15 cellular contexts compared by ENCODE assay signal in the genomic region with DNA sequence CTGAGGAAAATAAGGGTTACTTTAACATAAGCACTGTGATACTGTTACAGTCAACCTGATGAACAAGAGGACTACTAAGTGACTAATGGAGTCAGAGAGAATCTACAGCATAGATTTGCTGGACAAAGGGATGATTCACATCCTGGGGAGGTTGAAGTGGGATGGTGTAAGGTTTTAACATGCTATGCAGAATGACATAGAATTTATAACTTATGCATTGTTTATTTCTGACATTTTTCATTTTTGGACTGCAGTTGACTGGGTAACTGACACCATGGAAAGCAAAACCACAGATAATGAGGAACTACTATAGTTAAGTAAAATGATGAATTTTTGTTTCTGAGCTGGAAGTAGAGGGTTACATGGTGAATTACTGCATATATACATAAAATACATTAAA.
A peak's percentile ranks its signal among the peaks of the same experiment; 100 is the strongest.
DNase-seq lines count a peak whose midpoint lies in the region; ATAC-seq, FAIRE-seq and TF ChIP-seq lines count a peak whose summit lies in the region.
"Had no signal": no experiment of that assay in that cellular context is flagged by ENCODE, and none has a peak within 500 bp of the region (broad histone marks: within the 10 kb centered on the region; RNA-seq: fewer than 3 reads in every experiment).

No MANE protein-coding gene starts in this region.

- H3K27ac ChIP-seq in breast epithelium (no peak overlapping the region), RWPE2 (ENCODE audit: poor library complexity, severe bottlenecking) (peak overlapping the region; percentile 35), fibroblast of lung (ENCODE audit: insufficient read depth, low read length) (no peak overlapping the region)
- H3K27ac ChIP-seq: A549, Peyer's patch, spleen had no signal

- DNase-seq in MCF 10A (ENCODE audit: unreplicated experiment) (peak; percentile 83), breast epithelium (ENCODE audit: low spot score in 2 of 2) (no peak), RWPE2 (ENCODE audit: low spot score) (no peak), fibroblast of lung (ENCODE audit: low read depth in 2 of 2) (peak; percentile 75 to 95), NCI-H2196 treated with DMSO at 0.1 percent for 48 hours (lab: John Stamatoyannopoulos, UW; ENCODE audit: unreplicated experiment) (no peak), GM12891 (ENCODE audit: insufficient read length, low spot score) (no peak), posterior vena cava (ENCODE audit: low spot score) (no peak)
- DNase-seq in activated CD4-positive, CD25-positive, alpha-beta regulatory T cell treated with anti-CD3 and anti-CD28 coated beads, Interleukin-2, amount 50 U/mL, for 72 hours, result no peak
- DNase-seq: activated CD4-positive, alpha-beta memory T cell treated with anti-CD3 and anti-CD28 coated beads for 36 hours; activated effector memory CD4-positive, alpha-beta T cell treated with Interleukin-2 at 50 U/mL for 16 hours; occipital lobe; Peyer's patch; spleen; T1000 had no signal

- H2AFZ ChIP-seq in fibroblast of lung (ENCODE audit: low read length), result no peak overlapping the region

- no TSS peak for BruUV-seq in MCF 10A (replicated peaks; lab: Mats Ljungman, UMichigan)

- H3K9me3 Mint-ChIP-seq in MCF 10A (ENCODE audit: unreplicated experiment), result no peaks in the 10 kb centered on the region

- no peaks in the 10 kb centered on the region for H4K20me1 ChIP-seq in fibroblast of lung (ENCODE audit: control insufficient read depth, extremely low read depth, insufficient read depth, low read length)

- H3K9ac ChIP-seq in fibroblast of lung (ENCODE audit: insufficient read depth, low read length), result no peak overlapping the region

- peaks cover 25% of the 10 kb centered on the region for H3K4me1 Mint-ChIP-seq in MCF 10A (ENCODE audit: insufficient read depth, unreplicated experiment)

- no peak for FAIRE-seq in GM12891 (lab: Jason Lieb, UNC)
- FAIRE-seq: A549 had no signal

- H3K27me3 ChIP-seq in breast epithelium (no peaks in the 10 kb centered on the region), RWPE2 (ENCODE audit: insufficient read depth, poor library complexity, severe bottlenecking) (no peaks in the 10 kb centered on the region), fibroblast of lung (ENCODE audit: control insufficient read depth, insufficient read depth, low read length) (no peaks in the 10 kb centered on the region)
- H3K27me3 ChIP-seq: Peyer's patch, spleen had no signal

- H3K4me3 Mint-ChIP-seq in MCF 10A (ENCODE audit: unreplicated experiment), result no peak overlapping the region
- H3K4me3 Mint-ChIP-seq: activated CD4-positive, alpha-beta memory T cell treated with anti-CD3 and anti-CD28 coated beads for 36 hours had no signal

- POLR2A ChIA-PET in MCF 10A (lab: Yijun Ruan, JAX), result interaction anchor here (0.6 kb wide), 1 partner anchor 576 kb away, joined by 3 read pairs; no protein-coding TSS in a partner anchor

- no peaks in the 10 kb centered on the region for H3K36me3 Mint-ChIP-seq in MCF 10A (ENCODE audit: insufficient read depth, unreplicated experiment)
- H3K36me3 Mint-ChIP-seq: activated CD4-positive, alpha-beta memory T cell treated with anti-CD3 and anti-CD28 coated beads for 36 hours had no signal

- peak overlapping the region; percentile 53 for H3K27ac Mint-ChIP-seq in MCF 10A (ENCODE audit: low read depth, unreplicated experiment)
- H3K27ac Mint-ChIP-seq: activated CD4-positive, alpha-beta memory T cell treated with anti-CD3 and anti-CD28 coated beads for 36 hours had no signal

- H3K4me2 ChIP-seq in fibroblast of lung (ENCODE audit: extremely low read depth, insufficient read depth, low read length), result no peak overlapping the region
- H3K4me2 ChIP-seq: A549 had no signal

- H3K27me3 Mint-ChIP-seq in MCF 10A (ENCODE audit: insufficient read depth, unreplicated experiment), result no peaks in the 10 kb centered on the region
- H3K27me3 Mint-ChIP-seq: activated CD4-positive, alpha-beta memory T cell treated with anti-CD3 and anti-CD28 coated beads for 36 hours had no signal

- CTCF ChIA-PET in MCF 10A (lab: Yijun Ruan, JAX), result no interaction called here

- H3K4me1 ChIP-seq in breast epithelium, result no peaks in the 10 kb centered on the region
- H3K4me1 ChIP-seq in RWPE2 (ENCODE audit: insufficient read depth, poor library complexity, severe bottlenecking), result peaks cover 24% of the 10 kb centered on the region
- peaks cover 11% of the 10 kb centered on the region for H3K4me1 ChIP-seq in fibroblast of lung (ENCODE audit: control insufficient read depth, extremely low read depth, insufficient read depth, low read length)
- H3K4me1 ChIP-seq: A549, Peyer's patch, spleen had no signal

- ATAC-seq in RWPE2 (ENCODE audit: low read depth), result peak; percentile 100
- ATAC-seq: A549 had no signal

- H3K36me3 ChIP-seq in breast epithelium, result no peaks in the 10 kb centered on the region
- no peaks in the 10 kb centered on the region for H3K36me3 ChIP-seq in RWPE2 (ENCODE audit: low read depth)
- H3K36me3 ChIP-seq in fibroblast of lung (ENCODE audit: control insufficient read depth, insufficient read depth, low read length), result no peaks in the 10 kb centered on the region
- H3K36me3 ChIP-seq: Peyer's patch, spleen had no signal

- no peaks in the 10 kb centered on the region for H3K79me2 ChIP-seq in fibroblast of lung (ENCODE audit: control insufficient read depth, insufficient read depth, low read length)

- intact Hi-C loops in MCF 10A (cut with micrococcal nuclease) (no loop called here), breast epithelium (cut with DNase I; ENCODE audit: low total_unique reads) (no loop called here), posterior vena cava (cut with DNase I) (no loop called here)

- TF ChIP-seq POLR2A in breast epithelium (IDR thresholded peaks at IDR 0.05) (no peak), GM12891 (IDR thresholded peaks at IDR 0.05; ENCODE audit: low read depth, low read length) (no peak)

- no peak for TF ChIP-seq CTCF in MCF 10A (IDR thresholded peaks at IDR 0.05; ENCODE audit: unreplicated experiment)
- TF ChIP-seq CTCF in breast epithelium (IDR thresholded peaks at IDR 0.05), result no peak
- TF ChIP-seq CTCF in RWPE2 (IDR thresholded peaks at IDR 0.05; ENCODE audit: poor library complexity, severe bottlenecking), result no peak
- no peak for TF ChIP-seq CTCF in fibroblast of lung (conservative IDR thresholded peaks at IDR 0.05 in 1 of 2, IDR thresholded peaks at IDR 0.05 in 1 of 2; ENCODE audit: low read depth in 1 of 2, low read length in 2 of 2)

- H3K9me3 ChIP-seq in breast epithelium (no peaks in the 10 kb centered on the region), RWPE2 (ENCODE audit: severe bottlenecking) (no peaks in the 10 kb centered on the region), fibroblast of lung (ENCODE audit: control insufficient read depth, insufficient read depth, low read depth, low read length) (no peaks in the 10 kb centered on the region)
- H3K9me3 ChIP-seq: A549, Peyer's patch, spleen had no signal

- H3K4me3 ChIP-seq in breast epithelium (no peak overlapping the region), RWPE2 (ENCODE audit: severe bottlenecking) (no peak overlapping the region), fibroblast of lung (replicated peaks in 1 of 4; ENCODE audit: control extremely low read depth in 1 of 4, insufficient read depth in 1 of 4, low read depth in 3 of 4, low read length in 4 of 4) (no peak overlapping the region)
- H3K4me3 ChIP-seq: A549, Peyer's patch, spleen had no signal

TF ChIP-seq in GM12891, 5 proteins besides CTCF, POLR2A, EP300 and RAD21:
- TF ChIP-seq POLR2AphosphoS5 (IDR thresholded peaks at IDR 0.05; ENCODE audit: low read depth, low read length) (no peak), SPI1 (IDR thresholded peaks at IDR 0.05; ENCODE audit: low read depth, low read length) (no peak), PAX5 (IDR thresholded peaks at IDR 0.05; ENCODE audit: insufficient read depth, low read length, severe bottlenecking) (no peak)

Comparison
In these comparisons a context has a peak if more than half of its experiments do, and no peak if none do; other contexts are left out.
1. DNase-seq: peak in MCF 10A (single experiment) and fibroblast of lung (2 of 2); none in breast epithelium (0 of 2), RWPE2 (single experiment), NCI-H2196 treated with DMSO at 0.1 percent for 48 hours (single experiment), GM12891 (single experiment), activated CD4-positive, CD25-positive, alpha-beta regulatory T cell treated with anti-CD3 and anti-CD28 coated beads, Interleukin-2, amount 50 U/mL, for 72 hours (single experiment) and posterior vena cava (single experiment).